In the genomic region with DNA sequence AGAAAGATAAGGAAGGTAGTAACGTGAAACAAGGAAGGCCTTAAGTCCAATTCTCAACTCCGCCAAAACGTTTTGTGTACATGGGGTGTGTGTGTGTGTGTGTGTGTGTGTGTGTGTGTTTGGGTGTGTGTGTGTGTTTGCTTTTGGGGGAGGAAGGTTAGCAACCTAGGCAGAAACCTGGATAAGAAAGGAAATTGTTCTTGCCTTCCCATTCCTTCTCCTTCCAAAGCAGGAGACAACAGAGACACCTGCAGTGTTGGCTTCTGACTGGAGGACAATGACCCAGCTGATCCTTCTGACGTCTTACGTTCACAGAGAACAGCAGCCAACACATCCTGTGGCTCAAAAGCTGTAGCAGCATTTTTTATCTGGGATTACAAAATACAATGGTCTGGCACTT, we compare ENCODE assay signal across 19 cellular contexts. TPM values are rescaled to one million over a fixed set of nuclear protein-coding genes. Genes with fewer than 3 reads are reported as not detected.
DNase-seq lines count a peak whose midpoint lies in the region; ATAC-seq, FAIRE-seq and TF ChIP-seq lines count a peak whose summit lies in the region.
"Had no signal": no experiment of that assay in that cellular context is flagged by ENCODE, and none has a peak within 500 bp of the region (broad histone marks: within the 10 kb centered on the region; RNA-seq: fewer than 3 reads in every experiment).

No MANE protein-coding gene starts in this region.

- H3K27me3 ChIP-seq in GM23338 (ENCODE audit: insufficient read depth) (no peaks in the 10 kb centered on the region), colonic mucosa (no peaks in the 10 kb centered on the region), mucosa of rectum (ENCODE audit: control insufficient read depth in 2 of 2, insufficient read depth in 2 of 2, low read length in 2 of 2) (no peaks in the 10 kb centered on the region)
- H3K27me3 ChIP-seq: BLaER1 had no signal

- H3K36me3 Mint-ChIP-seq in GM23338 (ENCODE audit: low read depth): peaks cover 4% of the 10 kb centered on the region
- H3K36me3 Mint-ChIP-seq: IgD-negative memory B cell had no signal

- no peak for ATAC-seq in GM23338
- ATAC-seq in HG02981 (IDR thresholded peaks at IDR 0.05; ENCODE audit: unreplicated experiment): no peak

- DNase-seq in GM23338 (ENCODE audit: low spot score) (no peak), colonic mucosa (peak; percentile 62), iris pigment epithelial cell (ENCODE audit: low read depth) (peak; percentile 23), AG08395 (ENCODE audit: low spot score) (no peak), retina (no peak), HTR-8/SVneo (ENCODE audit: insufficient read length, low spot score) (no peak)
- DNase-seq: CD8-positive, alpha-beta memory T cell; DMS79 treated with DMSO at 0.1 percent for 48 hours; GM23248; NCI-H1417; NCI-H1930; NCI-H446; NCI-H69; SHP77 had no signal

- H3K9ac ChIP-seq in colonic mucosa (ENCODE audit: low read depth in 2 of 2, low read length in 2 of 2) (no peak overlapping the region), mucosa of rectum (ENCODE audit: low read depth in 1 of 2, low read length in 2 of 2) (peak overlapping the region in 1 of 2 donors; percentile 24)
- H3K9ac ChIP-seq: BLaER1, GM23248 had no signal

- peaks cover 2% of the 10 kb centered on the region for H3K27me3 Mint-ChIP-seq in GM23338 (ENCODE audit: insufficient read depth, low read depth, poor library complexity)

- no peak for FAIRE-seq in HTR-8/SVneo (lab: Jason Lieb, UNC)

- no peak overlapping the region for H3K4me2 ChIP-seq in GM23338
- H3K4me2 ChIP-seq: BLaER1 had no signal

- H3K36me3 ChIP-seq in GM23338 (ENCODE audit: insufficient read depth) (no peaks in the 10 kb centered on the region; the same call in 1 of the 2 replicates), colonic mucosa (no peaks in the 10 kb centered on the region), mucosa of rectum (ENCODE audit: control insufficient read depth in 2 of 2, insufficient read depth in 2 of 2, low read length in 2 of 2) (no peaks in the 10 kb centered on the region)
- H3K36me3 ChIP-seq: BLaER1 had no signal

- H3K4me3 Mint-ChIP-seq in GM23338: no peak overlapping the region

- H3K4me1 ChIP-seq in GM23338 (ENCODE audit: insufficient read depth) (peaks cover 7% of the 10 kb centered on the region; the same call in 1 of the 2 replicates), colonic mucosa (no peaks in the 10 kb centered on the region), mucosa of rectum (ENCODE audit: control insufficient read depth in 2 of 2, insufficient read depth in 2 of 2, low read length in 2 of 2) (peaks cover 12 to 30% of the 10 kb centered on the region in 2 donors)

- no peak overlapping the region for H2AFZ ChIP-seq in GM23338
- H2AFZ ChIP-seq: GM23248 had no signal

- H4K20me1 ChIP-seq in GM23338 (replicated peaks; ENCODE audit: insufficient read depth): peaks cover 2% of the 10 kb centered on the region
- H4K20me1 ChIP-seq: BLaER1 had no signal

- peaks cover 18% of the 10 kb centered on the region; the same call in 2 of the 3 replicates for H3K4me1 Mint-ChIP-seq in GM23338

- TF ChIP-seq CTCF in GM23338 (conservative IDR thresholded peaks at IDR 0.05; ENCODE audit: low read depth in 2 of 2) (no peak), colonic mucosa (IDR thresholded peaks at IDR 0.05) (no peak)

- no peaks in the 10 kb centered on the region; the same call in 2 of the 3 replicates for H3K9me3 Mint-ChIP-seq in GM23338
- H3K9me3 Mint-ChIP-seq: CD8-positive, alpha-beta memory T cell; IgD-negative memory B cell had no signal

- H3K27ac ChIP-seq in GM23338 (ENCODE audit: low read depth) (no peak overlapping the region), colonic mucosa (peak overlapping the region; percentile 4), mucosa of rectum (ENCODE audit: low read depth in 2 of 2, low read length in 2 of 2) (peak overlapping the region; percentile 7 to 74)
- H3K27ac ChIP-seq: 22Rv1, BLaER1, GM23248 had no signal

- H3K4me3 ChIP-seq in GM23338: no peak overlapping the region
- H3K4me3 ChIP-seq in colonic mucosa: no peak overlapping the region
- H3K4me3 ChIP-seq in mucosa of rectum (ENCODE audit: low read length in 2 of 2): no peak overlapping the region
- H3K4me3 ChIP-seq: BLaER1, GM23248 had no signal

- 0 out of 2 replicates have a peak, but pooled peaks cover 5% of the 10 kb centered on the region for H3F3A ChIP-seq in GM23338 (replicated peaks; ENCODE audit: low read depth)

- H3K9me3 ChIP-seq in colonic mucosa (no peaks in the 10 kb centered on the region), mucosa of rectum (ENCODE audit: control insufficient read depth in 2 of 2, low read length in 2 of 2) (no peaks in the 10 kb centered on the region)
- H3K9me3 ChIP-seq: BLaER1 had no signal

- H3K9me2 ChIP-seq in GM23338 (ENCODE audit: insufficient read depth): peaks cover 6% of the 10 kb centered on the region; the same call in 1 of the 2 replicates

- intact Hi-C loops in colonic mucosa (cut with DNase I): no loop called here

- no peak overlapping the region for H3K27ac Mint-ChIP-seq in GM23338
- H3K27ac Mint-ChIP-seq: IgD-negative memory B cell had no signal

- peaks cover 4% of the 10 kb centered on the region for H3K79me2 ChIP-seq in GM23338 (replicated peaks; ENCODE audit: insufficient read depth)

TF ChIP-seq in GM23338, 12 proteins besides CTCF, POLR2A, EP300 and RAD21:
- no peak for TF ChIP-seq CREB1 (CRISPR knock-in tag; IDR thresholded peaks at IDR 0.05; ENCODE audit: low read depth)
- TF ChIP-seq, protein P1, sequence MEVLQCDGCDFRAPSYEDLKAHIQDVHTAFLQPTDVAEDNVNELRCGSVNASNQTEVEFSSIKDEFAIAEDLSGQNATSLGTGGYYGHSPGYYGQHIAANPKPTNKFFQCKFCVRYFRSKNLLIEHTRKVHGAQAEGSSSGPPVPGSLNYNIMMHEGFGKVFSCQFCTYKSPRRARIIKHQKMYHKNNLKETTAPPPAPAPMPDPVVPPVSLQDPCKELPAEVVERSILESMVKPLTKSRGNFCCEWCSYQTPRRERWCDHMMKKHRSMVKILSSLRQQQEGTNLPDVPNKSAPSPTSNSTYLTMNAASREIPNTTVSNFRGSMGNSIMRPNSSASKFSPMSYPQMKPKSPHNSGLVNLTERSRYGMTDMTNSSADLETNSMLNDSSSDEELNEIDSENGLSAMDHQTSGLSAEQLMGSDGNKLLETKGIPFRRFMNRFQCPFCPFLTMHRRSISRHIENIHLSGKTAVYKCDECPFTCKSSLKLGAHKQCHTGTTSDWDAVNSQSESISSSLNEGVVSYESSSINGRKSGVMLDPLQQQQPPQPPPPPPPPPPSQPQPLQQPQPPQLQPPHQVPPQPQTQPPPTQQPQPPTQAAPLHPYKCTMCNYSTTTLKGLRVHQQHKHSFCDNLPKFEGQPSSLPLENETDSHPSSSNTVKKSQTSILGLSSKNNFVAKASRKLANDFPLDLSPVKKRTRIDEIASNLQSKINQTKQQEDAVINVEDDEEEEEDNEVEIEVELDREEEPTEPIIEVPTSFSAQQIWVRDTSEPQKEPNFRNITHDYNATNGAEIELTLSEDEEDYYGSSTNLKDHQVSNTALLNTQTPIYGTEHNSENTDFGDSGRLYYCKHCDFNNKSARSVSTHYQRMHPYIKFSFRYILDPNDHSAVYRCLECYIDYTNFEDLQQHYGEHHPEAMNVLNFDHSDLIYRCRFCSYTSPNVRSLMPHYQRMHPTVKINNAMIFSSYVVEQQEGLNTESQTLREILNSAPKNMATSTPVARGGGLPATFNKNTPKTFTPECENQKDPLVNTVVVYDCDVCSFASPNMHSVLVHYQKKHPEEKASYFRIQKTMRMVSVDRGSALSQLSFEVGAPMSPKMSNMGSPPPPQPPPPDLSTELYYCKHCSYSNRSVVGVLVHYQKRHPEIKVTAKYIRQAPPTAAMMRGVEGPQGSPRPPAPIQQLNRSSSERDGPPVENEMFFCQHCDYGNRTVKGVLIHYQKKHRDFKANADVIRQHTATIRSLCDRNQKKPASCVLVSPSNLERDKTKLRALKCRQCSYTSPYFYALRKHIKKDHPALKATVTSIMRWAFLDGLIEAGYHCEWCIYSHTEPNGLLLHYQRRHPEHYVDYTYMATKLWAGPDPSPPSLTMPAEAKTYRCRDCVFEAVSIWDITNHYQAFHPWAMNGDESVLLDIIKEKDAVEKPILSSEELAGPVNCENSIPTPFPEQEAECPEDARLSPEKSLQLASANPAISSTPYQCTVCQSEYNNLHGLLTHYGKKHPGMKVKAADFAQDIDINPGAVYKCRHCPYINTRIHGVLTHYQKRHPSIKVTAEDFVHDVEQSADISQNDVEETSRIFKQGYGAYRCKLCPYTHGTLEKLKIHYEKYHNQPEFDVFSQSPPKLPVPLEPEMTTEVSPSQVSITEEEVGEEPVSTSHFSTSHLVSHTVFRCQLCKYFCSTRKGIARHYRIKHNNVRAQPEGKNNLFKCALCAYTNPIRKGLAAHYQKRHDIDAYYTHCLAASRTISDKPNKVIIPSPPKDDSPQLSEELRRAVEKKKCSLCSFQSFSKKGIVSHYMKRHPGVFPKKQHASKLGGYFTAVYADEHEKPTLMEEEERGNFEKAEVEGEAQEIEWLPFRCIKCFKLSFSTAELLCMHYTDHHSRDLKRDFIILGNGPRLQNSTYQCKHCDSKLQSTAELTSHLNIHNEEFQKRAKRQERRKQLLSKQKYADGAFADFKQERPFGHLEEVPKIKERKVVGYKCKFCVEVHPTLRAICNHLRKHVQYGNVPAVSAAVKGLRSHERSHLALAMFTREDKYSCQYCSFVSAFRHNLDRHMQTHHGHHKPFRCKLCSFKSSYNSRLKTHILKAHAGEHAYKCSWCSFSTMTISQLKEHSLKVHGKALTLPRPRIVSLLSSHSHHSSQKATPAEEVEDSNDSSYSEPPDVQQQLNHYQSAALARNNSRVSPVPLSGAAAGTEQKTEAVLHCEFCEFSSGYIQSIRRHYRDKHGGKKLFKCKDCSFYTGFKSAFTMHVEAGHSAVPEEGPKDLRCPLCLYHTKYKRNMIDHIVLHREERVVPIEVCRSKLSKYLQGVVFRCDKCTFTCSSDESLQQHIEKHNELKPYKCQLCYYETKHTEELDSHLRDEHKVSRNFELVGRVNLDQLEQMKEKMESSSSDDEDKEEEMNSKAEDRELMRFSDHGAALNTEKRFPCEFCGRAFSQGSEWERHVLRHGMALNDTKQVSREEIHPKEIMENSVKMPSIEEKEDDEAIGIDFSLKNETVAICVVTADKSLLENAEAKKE (CRISPR knock-in tag; IDR thresholded peaks at IDR 0.05): 0 out of 2 replicates have a peak, but pooled peaks have one; percentile 25

RNA-seq across cellular contexts. Expression of a gene that starts 4.1 kb away (rescaled TPM):
- 487 and 496 TPM in 2 replicates for total RNA-seq in GM23338 (2014; rRNA removed; shearing (Covaris generic))
- 431 and 489 TPM in 2 replicates for polyA plus RNA-seq in GM23338 (2016; fragmentation: Nextera tagmentation; extraction: Ambion mirVana)
- 100 to 1,000 TPM; 149 to 265 TPM for total RNA-seq in colonic mucosa

RNA-seq across cellular contexts. Expression of a gene that starts 26.6 kb away (rescaled TPM):
- total RNA-seq in GM23338 (2014; rRNA removed; shearing (Covaris generic)): 14.6 and 23.2 TPM in 2 replicates
- polyA plus RNA-seq in GM23338 (2016; fragmentation: Nextera tagmentation; extraction: Ambion mirVana): 112 and 123 TPM in 2 replicates
- total RNA-seq in colonic mucosa: 10 to 100 TPM; 24.6 to 32.9 TPM

RNA-seq across cellular contexts. Expression of a gene that starts 27.2 kb away (rescaled TPM):
- 54.8 and 77.9 TPM in 2 replicates for total RNA-seq in GM23338 (2014; rRNA removed; shearing (Covaris generic))
- polyA plus RNA-seq in GM23338 (2016; fragmentation: Nextera tagmentation; extraction: Ambion mirVana): 120 and 163 TPM in 2 replicates
- 10 to 100 TPM; 10.6 to 44.5 TPM for total RNA-seq in colonic mucosa
- polyA plus RNA-seq: IgD-negative memory B cell had no signal

Comparison
In these comparisons a context has a peak if more than half of its experiments do, and no peak if none do; other contexts are left out.
1. DNase-seq: peak in colonic mucosa (single experiment) and iris pigment epithelial cell (single experiment); none in GM23338 (single experiment), AG08395 (single experiment), retina (single experiment) and HTR-8/SVneo (single experiment).